ENCODE assay signal across 9 cellular contexts in genomic region chr2:149166958-149167810, GRCh38.
DNase-seq lines count a peak whose midpoint lies in the region; ATAC-seq and TF ChIP-seq lines count a peak whose summit lies in the region.
"Had no signal": no experiment of that assay in that cellular context is flagged by ENCODE, and none has a peak within 500 bp of the region (broad histone marks: within the 10 kb centered on the region; RNA-seq: fewer than 3 reads in every experiment).

No MANE protein-coding gene starts in this region.

- TF ChIP-seq POLR2A in gastroesophageal sphincter (IDR thresholded peaks at IDR 0.05), result no peak

- TF ChIP-seq CTCF in gastroesophageal sphincter (IDR thresholded peaks at IDR 0.05), result no peak

- peak; percentile 45 for DNase-seq in HS-5 (ENCODE audit: low read depth)
- DNase-seq in activated T-helper 2 cell treated with anti-CD3 and anti-CD28 coated beads, Interferon-gamma antibody, Interleukin-2, Interleukin-4, amounts not matched to agents 10 μg/mL and 5 μg/mL and 100 μg/mL, durations not matched to agents 14 hours and 24 hours and 36 hours (ENCODE audit: low spot score), result peak; percentile 14
- peak; percentile 22 to 31 for DNase-seq in stimulated activated CD8-positive, alpha-beta memory T cell treated with anti-CD3 and anti-CD28 coated beads, Interleukin-7, amount 100 ng/mL, for 4 hours (ENCODE audit: low read depth in 2 of 2)
- DNase-seq in HuH-7.5 (ENCODE audit: low spot score), result no peak
- DNase-seq in NCI-H1694 treated with DMSO at 0.1 percent for 48 hours (lab: John Stamatoyannopoulos, UW), result no peak

- H3K4me3 Mint-ChIP-seq in activated T-helper 2 cell treated with anti-CD3 and anti-CD28 coated beads, Interferon-gamma antibody, Interleukin-2, Interleukin-4, amounts not matched to agents 10 μg/mL and 5 μg/mL and 100 μg/mL, durations not matched to agents 14 hours and 24 hours and 36 hours (ENCODE audit: low read depth), result no peak overlapping the region
- H3K4me3 Mint-ChIP-seq: dendritic cell treated with granulocyte-macrophage colony-stimulating factor and Interleukin-4, amounts not matched to agents 40 ng/mL and 50 ng/mL, for 4 days had no signal

- peaks cover 28% of the 10 kb centered on the region for H3K27me3 Mint-ChIP-seq in activated T-helper 2 cell treated with anti-CD3 and anti-CD28 coated beads, Interferon-gamma antibody, Interleukin-2, Interleukin-4, amounts not matched to agents 10 μg/mL and 5 μg/mL and 100 μg/mL, durations not matched to agents 14 hours and 24 hours and 36 hours (ENCODE audit: low read depth)

- H3K4me3 ChIP-seq in gastroesophageal sphincter, result no peak overlapping the region

- peaks cover 0 to 16% (median 0%) of the 10 kb centered on the region in 3 donors for H3K9me3 ChIP-seq in gastroesophageal sphincter

- H3K4me1 ChIP-seq in gastroesophageal sphincter, result no peaks in the 10 kb centered on the region

- 42 to 57% methylated on average over 3 to 5 of the region's 5 CpGs for WGBS in gastroesophageal sphincter (ENCODE audit: low coverage in 1 of 2), 2 donors

- peaks cover 7% of the 10 kb centered on the region for H3K4me1 Mint-ChIP-seq in activated T-helper 2 cell treated with anti-CD3 and anti-CD28 coated beads, Interferon-gamma antibody, Interleukin-2, Interleukin-4, amounts not matched to agents 10 μg/mL and 5 μg/mL and 100 μg/mL, durations not matched to agents 14 hours and 24 hours and 36 hours (ENCODE audit: low read depth)

- H3K27ac Mint-ChIP-seq in activated T-helper 2 cell treated with anti-CD3 and anti-CD28 coated beads, Interferon-gamma antibody, Interleukin-2, Interleukin-4, amounts not matched to agents 10 μg/mL and 5 μg/mL and 100 μg/mL, durations not matched to agents 14 hours and 24 hours and 36 hours, result no peak overlapping the region
- H3K27ac Mint-ChIP-seq: dendritic cell treated with granulocyte-macrophage colony-stimulating factor and Interleukin-4, amounts not matched to agents 40 ng/mL and 50 ng/mL, for 4 days had no signal

- no peak for TF ChIP-seq EP300 in gastroesophageal sphincter (IDR thresholded peaks at IDR 0.05)

- ATAC-seq in GM21390 (IDR thresholded peaks at IDR 0.05; ENCODE audit: unreplicated experiment), result peak; percentile 82
- no peak for ATAC-seq in gastroesophageal sphincter
- ATAC-seq: sciatic nerve had no signal

- peaks cover 13% of the 10 kb centered on the region for H3K9me3 Mint-ChIP-seq in activated T-helper 2 cell treated with anti-CD3 and anti-CD28 coated beads, Interferon-gamma antibody, Interleukin-2, Interleukin-4, amounts not matched to agents 10 μg/mL and 5 μg/mL and 100 μg/mL, durations not matched to agents 14 hours and 24 hours and 36 hours

- no peaks in the 10 kb centered on the region for H3K36me3 ChIP-seq in gastroesophageal sphincter

- H3K36me3 Mint-ChIP-seq in activated T-helper 2 cell treated with anti-CD3 and anti-CD28 coated beads, Interferon-gamma antibody, Interleukin-2, Interleukin-4, amounts not matched to agents 10 μg/mL and 5 μg/mL and 100 μg/mL, durations not matched to agents 14 hours and 24 hours and 36 hours (ENCODE audit: low read depth), result no peaks in the 10 kb centered on the region

- intact Hi-C loops in activated T-helper 2 cell treated with anti-CD3 and anti-CD28 coated beads, Interferon-gamma antibody, Interleukin-2, Interleukin-4, amounts not matched to agents 10 μg/mL and 5 μg/mL and 100 μg/mL, durations not matched to agents 14 hours and 24 hours and 36 hours (cut with micrococcal nuclease), result no loop called here

- H3K27ac ChIP-seq in gastroesophageal sphincter, result no peak overlapping the region

- no peaks in the 10 kb centered on the region for H3K27me3 ChIP-seq in gastroesophageal sphincter

Comparison
In these comparisons a context has a peak if more than half of its experiments do, and no peak if none do; other contexts are left out.
1. DNase-seq: peak in HS-5 (single experiment), activated T-helper 2 cell treated with anti-CD3 and anti-CD28 coated beads, Interferon-gamma antibody, Interleukin-2, Interleukin-4, amounts not matched to agents 10 μg/mL and 5 μg/mL and 100 μg/mL, durations not matched to agents 14 hours and 24 hours and 36 hours (single experiment) and stimulated activated CD8-positive, alpha-beta memory T cell treated with anti-CD3 and anti-CD28 coated beads, Interleukin-7, amount 100 ng/mL, for 4 hours (2 of 2); none in HuH-7.5 (single experiment) and NCI-H1694 treated with DMSO at 0.1 percent for 48 hours (single experiment).